In the genomic region with DNA sequence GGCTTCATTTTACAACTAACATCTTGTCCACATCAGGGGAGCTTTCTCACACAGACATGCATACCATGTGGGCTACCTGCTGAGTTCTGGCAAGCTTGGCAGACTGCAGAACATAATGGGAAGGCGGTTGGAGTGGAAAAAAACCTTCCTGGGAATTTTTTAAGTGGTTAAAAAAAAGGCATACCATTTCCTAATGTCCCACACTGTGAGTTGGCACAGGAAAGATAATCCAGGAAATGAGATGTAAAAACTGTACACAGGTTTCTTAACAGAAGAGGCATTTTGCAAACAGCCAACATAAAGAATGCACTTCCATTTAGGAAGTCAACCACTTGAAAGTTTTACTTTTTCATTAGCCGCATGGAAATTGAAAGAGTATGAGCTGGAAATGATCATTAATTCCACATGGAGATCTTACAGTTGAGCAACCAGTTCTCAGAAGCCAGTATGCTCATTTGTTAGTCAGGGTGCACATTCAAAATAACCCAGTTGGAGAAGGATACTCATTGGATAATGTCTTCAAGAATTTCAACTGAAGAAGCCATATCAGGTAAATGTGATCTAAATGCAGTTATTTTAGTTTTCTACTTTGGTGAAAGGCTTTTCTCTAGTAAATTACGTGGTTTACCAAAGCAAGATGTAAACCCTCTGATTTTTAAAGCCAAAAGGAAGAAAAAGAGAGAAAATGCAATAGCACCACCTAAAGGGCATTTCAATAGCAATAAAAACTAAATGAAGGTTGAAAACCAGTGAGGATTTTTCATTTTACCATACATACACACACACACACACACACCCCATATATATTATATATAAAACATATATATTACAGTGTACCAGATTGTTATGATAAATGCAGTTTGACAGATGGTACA, we compare ENCODE assay signal across 12 cellular contexts.
A peak's percentile ranks its signal among the peaks of the same experiment; 100 is the strongest.
DNase-seq lines count a peak whose midpoint lies in the region; ATAC-seq and TF ChIP-seq lines count a peak whose summit lies in the region.
"Had no signal": no experiment of that assay in that cellular context is flagged by ENCODE, and none has a peak within 500 bp of the region (broad histone marks: within the 10 kb centered on the region; RNA-seq: fewer than 3 reads in every experiment).

No MANE protein-coding gene starts in this region.

- POLR2A ChIA-PET in BJ (lab: Charles Lee), result no interaction called here

- H3K4me3 ChIP-seq in BJ (ENCODE audit: low read depth, low read length) (no peak overlapping the region), OCI-LY1 (ENCODE audit: low read depth, low read length, poor library complexity, severe bottlenecking) (no peak overlapping the region)
- H3K4me3 ChIP-seq: upper lobe of left lung had no signal

- H3K27ac ChIP-seq in OCI-LY1 (ENCODE audit: low read depth, low read length, poor library complexity, severe bottlenecking) (peak overlapping the region; percentile 38), foreskin keratinocyte (no peak overlapping the region)
- H3K27ac ChIP-seq: epithelial cell of prostate, upper lobe of left lung had no signal

- H4K20me1 ChIP-seq in OCI-LY1 (ENCODE audit: insufficient read depth, low read length), result no peaks in the 10 kb centered on the region

- no peak for ATAC-seq in foreskin keratinocyte
- ATAC-seq in HG03108 (IDR thresholded peaks at IDR 0.05; ENCODE audit: unreplicated experiment), result no peak
- no peak for ATAC-seq in HG02763 (IDR thresholded peaks at IDR 0.05; ENCODE audit: unreplicated experiment)
- ATAC-seq in GM18907 (IDR thresholded peaks at IDR 0.05; ENCODE audit: unreplicated experiment), result no peak

- H3F3A ChIP-seq in OCI-LY1 (ENCODE audit: insufficient read depth, low read length), result no peaks in the 10 kb centered on the region

- H3K36me3 ChIP-seq in BJ (ENCODE audit: control insufficient read depth, insufficient read depth, low read length) (no peaks in the 10 kb centered on the region), OCI-LY1 (ENCODE audit: insufficient read depth, low read length) (no peaks in the 10 kb centered on the region)
- H3K36me3 ChIP-seq: upper lobe of left lung had no signal

- peak overlapping the region; percentile 12; the same call in 1 of the 2 replicates for H3K4me2 ChIP-seq in OCI-LY1 (ENCODE audit: low read length)

- H3K79me2 ChIP-seq in OCI-LY1 (ENCODE audit: insufficient read depth, low read length), result no peaks in the 10 kb centered on the region

- CTCF ChIA-PET in BJ (lab: Yijun Ruan, JAX), result interaction anchor here (0.7 to 1.0 kb wide), 2 partner anchors 87 to 735 kb away, joined by 3 to 5 read pairs; no protein-coding TSS in a partner anchor

- H3K4me1 ChIP-seq in OCI-LY1 (ENCODE audit: insufficient read depth, low read length, severe bottlenecking) (peaks cover 18% of the 10 kb centered on the region), foreskin keratinocyte (no peaks in the 10 kb centered on the region)
- H3K4me1 ChIP-seq: upper lobe of left lung had no signal

- H3K27me3 ChIP-seq in BJ (ENCODE audit: control insufficient read depth, insufficient read depth, low read length) (no peaks in the 10 kb centered on the region), OCI-LY1 (ENCODE audit: insufficient read depth, low read length) (no peaks in the 10 kb centered on the region), foreskin keratinocyte (no peaks in the 10 kb centered on the region)
- H3K27me3 ChIP-seq: upper lobe of left lung had no signal

- no peak overlapping the region; the same call in 1 of the 2 replicates for H3K9ac ChIP-seq in OCI-LY1 (ENCODE audit: low read length)

- no peaks in the 10 kb centered on the region for H3K9me2 ChIP-seq in OCI-LY1 (ENCODE audit: low read depth, low read length)

- H2AFZ ChIP-seq in OCI-LY1 (ENCODE audit: low read length), result no peak overlapping the region

- peak; percentile 60 for DNase-seq in BJ (ENCODE audit: low read depth)
- no peak for DNase-seq in GM20000 (ENCODE audit: low spot score)
- no peak for DNase-seq in foreskin keratinocyte
- DNase-seq in D341Med (ENCODE audit: low spot score), result no peak
- DNase-seq: activated CD4-positive, alpha-beta T cell treated with anti-CD3 and anti-CD28 coated beads, Interleukin-2, amount 10 ng/mL, durations not matched to agents 24 days and 14 days; MV-4-11; upper lobe of left lung had no signal

- H3K9me3 ChIP-seq in OCI-LY1 (ENCODE audit: low read length), result no peaks in the 10 kb centered on the region
- H3K9me3 ChIP-seq: upper lobe of left lung had no signal

- peak; percentile 35 for TF ChIP-seq CTCF in BJ (IDR thresholded peaks at IDR 0.05; ENCODE audit: insufficient read depth, low read depth, low read length)
- peak; percentile 22 for TF ChIP-seq CTCF in GM20000 (IDR thresholded peaks at IDR 0.05; ENCODE audit: extremely low read depth, missing control alignments)
- TF ChIP-seq CTCF in OCI-LY1 (IDR thresholded peaks at IDR 0.05; ENCODE audit: low read length), result peak; percentile 67
- peak; percentile 55 for TF ChIP-seq CTCF in foreskin keratinocyte (conservative IDR thresholded peaks at IDR 0.05)
